In genomic region chr10:8049151-8049873, GRCh38 we compare ENCODE assay signal across 9 cellular contexts. TPM values are rescaled to one million over a fixed set of nuclear protein-coding genes. Genes with fewer than 3 reads are reported as not detected.
A peak's percentile ranks its signal among the peaks of the same experiment; 100 is the strongest.
DNase-seq lines count a peak whose midpoint lies in the region; ATAC-seq and TF ChIP-seq lines count a peak whose summit lies in the region.
"Had no signal": no experiment of that assay in that cellular context is flagged by ENCODE, and none has a peak within 500 bp of the region (broad histone marks: within the 10 kb centered on the region; RNA-seq: fewer than 3 reads in every experiment).

No MANE protein-coding gene starts in this region.

- H3K36me3 ChIP-seq in heart right ventricle (no peaks in the 10 kb centered on the region), right atrium auricular region (no peaks in the 10 kb centered on the region), urinary bladder (ENCODE audit: insufficient read depth) (no peaks in the 10 kb centered on the region)
- H3K36me3 ChIP-seq: neutrophil had no signal

- H3K4me1 ChIP-seq in heart right ventricle (peaks cover 8 to 76% (median 55%) of the 10 kb centered on the region in 9 donors), right atrium auricular region (peaks cover 0 to 72% of the 10 kb centered on the region in 2 donors), urinary bladder (ENCODE audit: insufficient read depth) (peaks cover 3% of the 10 kb centered on the region)

- TF ChIP-seq POLR2A in lower leg skin (IDR thresholded peaks at IDR 0.05), result no peak

- H3K9me3 ChIP-seq in heart right ventricle, result no peaks in the 10 kb centered on the region
- no peaks in the 10 kb centered on the region for H3K9me3 ChIP-seq in right atrium auricular region
- H3K9me3 ChIP-seq: neutrophil had no signal

- peaks cover 56% of the 10 kb centered on the region for H3K27me3 Mint-ChIP-seq in activated T-cell treated with anti-CD3 and anti-CD28 coated beads, Interleukin-2, amount 50 U/mL, for 72 hours (ENCODE audit: low read depth)

- ATAC-seq in heart right ventricle, result no peak
- no peak for ATAC-seq in activated T-cell treated with anti-CD3 and anti-CD28 coated beads, Interleukin-2, amount 50 U/mL, for 72 hours (replicated peaks in 1 of 2)
- no peak for ATAC-seq in HG02970 (IDR thresholded peaks at IDR 0.05; ENCODE audit: low FRiP score, unreplicated experiment)
- no peak for ATAC-seq in GM18858 (IDR thresholded peaks at IDR 0.05; ENCODE audit: unreplicated experiment)

- H3K27ac ChIP-seq in heart right ventricle (no peak overlapping the region), right atrium auricular region (no peak overlapping the region), urinary bladder (ENCODE audit: low read depth) (peak overlapping the region; percentile 69)
- H3K27ac ChIP-seq: neutrophil had no signal

- H3K9me3 Mint-ChIP-seq in activated T-cell treated with anti-CD3 and anti-CD28 coated beads, Interleukin-2, amount 50 U/mL, for 72 hours, result no peaks in the 10 kb centered on the region

- H3K4me1 Mint-ChIP-seq in activated T-cell treated with anti-CD3 and anti-CD28 coated beads, Interleukin-2, amount 50 U/mL, for 72 hours (ENCODE audit: low read depth), result peaks cover 64% of the 10 kb centered on the region

- intact Hi-C loops in heart right ventricle (cut with DNase I), result loop anchor here in 1 of 10 donors (10.0 kb wide), 1 partner anchor 425 kb away; no protein-coding TSS in a partner anchor
- intact Hi-C loops in lower leg skin (cut with DNase I; ENCODE audit: low total_unique reads), result no loop called here

- DNase-seq in heart right ventricle (no peak), right atrium auricular region (ENCODE audit: low spot score) (no peak), lower leg skin (ENCODE audit: low spot score in 2 of 2) (peak in 1 of 2 donors; percentile 72), NAMALWA (ENCODE audit: low spot score) (no peak)
- no peak for DNase-seq in activated T-cell treated with anti-CD3 and anti-CD28 coated beads, Interleukin-2, amount 50 U/mL, for 72 hours

- H3K27me3 ChIP-seq in heart right ventricle (peaks cover 60 to 100% (median 99%) of the 10 kb centered on the region in 7 donors), right atrium auricular region (peaks cover 67 to 97% of the 10 kb centered on the region in 2 donors)

- TF ChIP-seq CTCF in heart right ventricle (IDR thresholded peaks at IDR 0.05), result no peak
- no peak for TF ChIP-seq CTCF in right atrium auricular region (IDR thresholded peaks at IDR 0.05)
- no peak for TF ChIP-seq CTCF in lower leg skin (IDR thresholded peaks at IDR 0.05)

- peak overlapping the region; percentile 86 to 90 for H3K4me3 Mint-ChIP-seq in activated T-cell treated with anti-CD3 and anti-CD28 coated beads, Interleukin-2, amount 50 U/mL, for 72 hours

- peak overlapping the region; percentile 79 for H3K27ac Mint-ChIP-seq in activated T-cell treated with anti-CD3 and anti-CD28 coated beads, Interleukin-2, amount 50 U/mL, for 72 hours

- H3K4me3 ChIP-seq in heart right ventricle (peak overlapping the region; percentile 36 to 59 (median 48)), right atrium auricular region (peak overlapping the region in 1 of 2 donors; percentile 46), lower leg skin (ENCODE audit: low read depth, poor library complexity, severe bottlenecking) (peak overlapping the region; percentile 28), urinary bladder (ENCODE audit: low read depth, low read length) (peak overlapping the region; percentile 58)

- 3 to 4% methylated on average over 49 of the region's 49 CpGs for WGBS in heart right ventricle, 2 donors
- 7% methylated on average over 49 of the region's 49 CpGs for WGBS in lower leg skin, 2 donors
- 2% methylated on average over 49 of the region's 49 CpGs for WGBS in urinary bladder

- H3K36me3 Mint-ChIP-seq in activated T-cell treated with anti-CD3 and anti-CD28 coated beads, Interleukin-2, amount 50 U/mL, for 72 hours (ENCODE audit: insufficient read depth in 2 of 2), result peaks cover 0 to 10% of the 10 kb centered on the region in 2 donors

RNA-seq across cellular contexts. Expression of gene GATA3, which starts 5.2 kb away (rescaled TPM):
- total RNA-seq in heart right ventricle (1 to 10 TPM; 1.1 to 3.2 (median 1.5) TPM), right atrium auricular region (1 to 10 TPM in 1 of 2 donors, under 1 TPM in 1; 0.52 to 1.4 TPM), lower leg skin (100 to 1,000 TPM; 110 to 303 (median 163) TPM), urinary bladder (10.6 TPM)
- polyA plus RNA-seq in heart right ventricle (1 to 10 TPM; 1.2 TPM), urinary bladder (17.9 TPM)
- total RNA-seq in activated T-cell treated with anti-CD3 and anti-CD28 coated beads, Interleukin-2, amount 50 U/mL, for 72 hours, result 10 to 100 TPM; 40.4 to 50.2 TPM
